ENCODE assay signal across 34 cellular contexts in genomic region chr10:101676573-101676972, GRCh38.
"Had no signal": no experiment of that assay in that cellular context is flagged by ENCODE, and none has a peak within 500 bp of the region (broad histone marks: within the 10 kb centered on the region; RNA-seq: fewer than 3 reads in every experiment).

No MANE protein-coding gene starts in this region.

- DNase-seq: activated CD4-positive, alpha-beta memory T cell treated with anti-CD3 and anti-CD28 coated beads, Interleukin-2, amount 10 ng/mL, durations not matched to agents 7 days and 5 days; activated CD4-positive, alpha-beta T cell treated with anti-CD3 and anti-CD28 coated beads for 36 hours; activated CD4-positive, alpha-beta T cell treated with anti-CD3 and anti-CD28 coated beads, Interleukin-2, amount 10 ng/mL, durations not matched to agents 7 days and 5 days; activated CD4-positive, alpha-beta T cell treated with anti-CD3 and anti-CD28 coated beads, Interleukin-2, amount 50 U/mL, for 4 hours; activated CD4-positive, CD25-positive, alpha-beta regulatory T cell; activated CD4-positive, CD25-positive, alpha-beta regulatory T cell treated with anti-CD3 and anti-CD28 coated beads, Interleukin-2, amount 50 U/mL, for 72 hours; activated CD8-positive, alpha-beta memory T cell treated with anti-CD3 and anti-CD28 coated beads, Interleukin-2, amount 50 U/mL, for 48 hours; activated gamma-delta T cell; activated naive CD4-positive, alpha-beta T cell; activated naive CD4-positive, alpha-beta T cell treated with anti-CD3 and anti-CD28 coated beads, Interleukin-2, amount 10 ng/mL, durations not matched to agents 7 days and 5 days; activated naive CD8-positive, alpha-beta T cell treated with anti-CD3 and anti-CD28 coated beads, Interleukin-2, amount 50 U/mL, for 24 hours; activated T-cell treated with anti-CD3 and anti-CD28 coated beads for 4 hours; activated T-cell treated with anti-CD3 and anti-CD28 coated beads, Interleukin-2, amount 50 U/mL, for 24 hours; activated T-cell treated with anti-CD3 and anti-CD28 coated beads, Interleukin-2, amount 50 U/mL, for 72 hours; adrenal gland; amygdala; aorta; body of pancreas; caudate nucleus; cortex of kidney; dermis blood vessel endothelial cell; effector CD4-positive, alpha-beta T cell; erythroblast; foreskin keratinocyte; gastrocnemius medialis; glutamatergic neuron; heart left ventricle; T-helper 1 cell; T-helper 17 cell; T1000; WERI-Rb-1 had no signal

- H3K9me3 ChIP-seq: body of pancreas, esophagus muscularis mucosa, gastrocnemius medialis had no signal

- ATAC-seq: activated CD4-positive, alpha-beta T cell treated with anti-CD3 and anti-CD28 coated beads for 36 hours; activated naive CD4-positive, alpha-beta T cell treated with anti-CD3 and anti-CD28 coated beads, Interleukin-2, amount 50 U/mL, for 72 hours; activated naive CD8-positive, alpha-beta T cell treated with anti-CD3 and anti-CD28 coated beads, Interleukin-2, amount 50 U/mL, for 24 hours; activated T-cell treated with anti-CD3 and anti-CD28 coated beads, Interleukin-2, amount 50 U/mL, for 72 hours; body of pancreas; foreskin keratinocyte; gastrocnemius medialis; heart left ventricle; T-helper 17 cell had no signal

- H3K4me3 ChIP-seq: adrenal gland, body of pancreas, esophagus muscularis mucosa, gastrocnemius medialis, heart left ventricle had no signal

- H3K27ac Mint-ChIP-seq: activated CD4-positive, alpha-beta memory T cell treated with anti-CD3 and anti-CD28 coated beads, Interleukin-2, amount 10 ng/mL, durations not matched to agents 7 days and 5 days; activated CD4-positive, alpha-beta T cell treated with anti-CD3 and anti-CD28 coated beads for 36 hours; activated CD4-positive, alpha-beta T cell treated with anti-CD3 and anti-CD28 coated beads, Interleukin-2, amount 10 ng/mL, durations not matched to agents 7 days and 5 days; activated naive CD4-positive, alpha-beta T cell treated with anti-CD3 and anti-CD28 coated beads, Interleukin-2, amount 10 ng/mL, durations not matched to agents 7 days and 5 days; activated naive CD4-positive, alpha-beta T cell treated with anti-CD3 and anti-CD28 coated beads, Interleukin-2, amount 50 U/mL, for 72 hours; activated naive CD8-positive, alpha-beta T cell treated with anti-CD3 and anti-CD28 coated beads, Interleukin-2, amount 50 U/mL, for 24 hours; activated T-cell treated with anti-CD3 and anti-CD28 coated beads, Interleukin-2, amount 50 U/mL, for 24 hours; activated T-cell treated with anti-CD3 and anti-CD28 coated beads, Interleukin-2, amount 50 U/mL, for 72 hours; T-helper 17 cell; T-helper 2 cell treated with Interferon-gamma antibody and Interleukin-4, amounts not matched to agents 5 μg/mL and 100 μg/mL, for 36 hours had no signal

- H3K4me1 ChIP-seq: foreskin keratinocyte had no signal

- H3K27ac ChIP-seq: adrenal gland, body of pancreas, esophagus muscularis mucosa, foreskin keratinocyte, gastrocnemius medialis, heart left ventricle, WERI-Rb-1 had no signal

- H3K4me3 Mint-ChIP-seq: activated CD4-positive, alpha-beta memory T cell treated with anti-CD3 and anti-CD28 coated beads, Interleukin-2, amount 10 ng/mL, durations not matched to agents 7 days and 5 days; activated CD4-positive, alpha-beta T cell treated with anti-CD3 and anti-CD28 coated beads for 36 hours; activated CD4-positive, alpha-beta T cell treated with anti-CD3 and anti-CD28 coated beads, Interleukin-2, amount 10 ng/mL, durations not matched to agents 7 days and 5 days; activated naive CD4-positive, alpha-beta T cell treated with anti-CD3 and anti-CD28 coated beads, Interleukin-2, amount 10 ng/mL, durations not matched to agents 7 days and 5 days; activated naive CD8-positive, alpha-beta T cell treated with anti-CD3 and anti-CD28 coated beads, Interleukin-2, amount 50 U/mL, for 24 hours; activated T-cell treated with anti-CD3 and anti-CD28 coated beads, Interleukin-2, amount 50 U/mL, for 24 hours; activated T-cell treated with anti-CD3 and anti-CD28 coated beads, Interleukin-2, amount 50 U/mL, for 72 hours; T-helper 17 cell; T-helper 2 cell treated with Interferon-gamma antibody and Interleukin-4, amounts not matched to agents 5 μg/mL and 100 μg/mL, for 36 hours had no signal

- H3K9me3 Mint-ChIP-seq: T-helper 2 cell treated with Interferon-gamma antibody and Interleukin-4, amounts not matched to agents 5 μg/mL and 100 μg/mL, for 36 hours had no signal

- H3K27me3 Mint-ChIP-seq: activated CD4-positive, alpha-beta memory T cell treated with anti-CD3 and anti-CD28 coated beads, Interleukin-2, amount 10 ng/mL, durations not matched to agents 7 days and 5 days; activated CD4-positive, alpha-beta T cell treated with anti-CD3 and anti-CD28 coated beads for 36 hours; activated CD4-positive, alpha-beta T cell treated with anti-CD3 and anti-CD28 coated beads, Interleukin-2, amount 10 ng/mL, durations not matched to agents 7 days and 5 days; activated naive CD4-positive, alpha-beta T cell treated with anti-CD3 and anti-CD28 coated beads, Interleukin-2, amount 10 ng/mL, durations not matched to agents 7 days and 5 days; activated naive CD8-positive, alpha-beta T cell treated with anti-CD3 and anti-CD28 coated beads, Interleukin-2, amount 50 U/mL, for 24 hours; activated T-cell treated with anti-CD3 and anti-CD28 coated beads, Interleukin-2, amount 50 U/mL, for 24 hours; T-helper 17 cell had no signal
